ENCODE assay signal across 1 cellular context in the genomic region with DNA sequence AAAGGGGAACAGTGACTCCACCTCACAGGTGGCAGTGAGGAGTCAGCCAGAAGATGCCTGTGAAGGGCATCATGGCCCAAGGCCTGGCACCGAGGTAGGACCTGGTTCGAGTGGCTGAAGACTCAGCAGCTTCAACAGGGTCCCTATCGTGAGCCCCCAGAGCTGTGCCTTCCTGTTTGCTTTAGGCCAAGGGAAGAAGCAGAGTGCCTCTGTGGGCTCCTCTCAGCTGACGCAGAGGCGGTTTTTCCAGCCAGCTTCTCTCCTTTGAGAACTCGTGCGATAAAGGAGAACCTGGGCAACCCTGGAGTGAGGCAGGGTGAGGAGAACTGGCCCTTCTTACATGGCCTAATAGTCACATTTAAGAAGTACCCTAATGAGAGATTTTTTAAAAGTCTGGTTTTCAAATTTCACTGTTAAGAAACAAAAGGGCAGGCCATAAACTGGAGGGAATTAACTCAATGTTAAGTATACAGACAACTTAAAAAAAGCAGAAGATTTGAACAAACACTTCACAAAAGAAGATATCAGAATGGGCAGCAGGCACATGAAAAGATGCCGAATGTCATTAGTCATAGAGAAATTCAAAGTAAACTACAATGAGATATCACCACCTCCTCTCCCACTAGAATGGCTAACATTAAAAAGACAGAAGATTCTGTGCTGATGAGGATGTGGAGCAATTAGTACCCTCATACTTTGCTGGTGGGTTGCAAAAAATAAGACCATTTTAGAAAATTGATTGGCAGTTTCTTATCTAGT.
TF ChIP-seq lines count a peak whose summit lies in the region.

No MANE protein-coding gene starts in this region.

TF ChIP-seq in GM23338, 12 proteins besides CTCF, POLR2A, EP300 and RAD21 (continued from another document):
- TF ChIP-seq, protein P1, sequence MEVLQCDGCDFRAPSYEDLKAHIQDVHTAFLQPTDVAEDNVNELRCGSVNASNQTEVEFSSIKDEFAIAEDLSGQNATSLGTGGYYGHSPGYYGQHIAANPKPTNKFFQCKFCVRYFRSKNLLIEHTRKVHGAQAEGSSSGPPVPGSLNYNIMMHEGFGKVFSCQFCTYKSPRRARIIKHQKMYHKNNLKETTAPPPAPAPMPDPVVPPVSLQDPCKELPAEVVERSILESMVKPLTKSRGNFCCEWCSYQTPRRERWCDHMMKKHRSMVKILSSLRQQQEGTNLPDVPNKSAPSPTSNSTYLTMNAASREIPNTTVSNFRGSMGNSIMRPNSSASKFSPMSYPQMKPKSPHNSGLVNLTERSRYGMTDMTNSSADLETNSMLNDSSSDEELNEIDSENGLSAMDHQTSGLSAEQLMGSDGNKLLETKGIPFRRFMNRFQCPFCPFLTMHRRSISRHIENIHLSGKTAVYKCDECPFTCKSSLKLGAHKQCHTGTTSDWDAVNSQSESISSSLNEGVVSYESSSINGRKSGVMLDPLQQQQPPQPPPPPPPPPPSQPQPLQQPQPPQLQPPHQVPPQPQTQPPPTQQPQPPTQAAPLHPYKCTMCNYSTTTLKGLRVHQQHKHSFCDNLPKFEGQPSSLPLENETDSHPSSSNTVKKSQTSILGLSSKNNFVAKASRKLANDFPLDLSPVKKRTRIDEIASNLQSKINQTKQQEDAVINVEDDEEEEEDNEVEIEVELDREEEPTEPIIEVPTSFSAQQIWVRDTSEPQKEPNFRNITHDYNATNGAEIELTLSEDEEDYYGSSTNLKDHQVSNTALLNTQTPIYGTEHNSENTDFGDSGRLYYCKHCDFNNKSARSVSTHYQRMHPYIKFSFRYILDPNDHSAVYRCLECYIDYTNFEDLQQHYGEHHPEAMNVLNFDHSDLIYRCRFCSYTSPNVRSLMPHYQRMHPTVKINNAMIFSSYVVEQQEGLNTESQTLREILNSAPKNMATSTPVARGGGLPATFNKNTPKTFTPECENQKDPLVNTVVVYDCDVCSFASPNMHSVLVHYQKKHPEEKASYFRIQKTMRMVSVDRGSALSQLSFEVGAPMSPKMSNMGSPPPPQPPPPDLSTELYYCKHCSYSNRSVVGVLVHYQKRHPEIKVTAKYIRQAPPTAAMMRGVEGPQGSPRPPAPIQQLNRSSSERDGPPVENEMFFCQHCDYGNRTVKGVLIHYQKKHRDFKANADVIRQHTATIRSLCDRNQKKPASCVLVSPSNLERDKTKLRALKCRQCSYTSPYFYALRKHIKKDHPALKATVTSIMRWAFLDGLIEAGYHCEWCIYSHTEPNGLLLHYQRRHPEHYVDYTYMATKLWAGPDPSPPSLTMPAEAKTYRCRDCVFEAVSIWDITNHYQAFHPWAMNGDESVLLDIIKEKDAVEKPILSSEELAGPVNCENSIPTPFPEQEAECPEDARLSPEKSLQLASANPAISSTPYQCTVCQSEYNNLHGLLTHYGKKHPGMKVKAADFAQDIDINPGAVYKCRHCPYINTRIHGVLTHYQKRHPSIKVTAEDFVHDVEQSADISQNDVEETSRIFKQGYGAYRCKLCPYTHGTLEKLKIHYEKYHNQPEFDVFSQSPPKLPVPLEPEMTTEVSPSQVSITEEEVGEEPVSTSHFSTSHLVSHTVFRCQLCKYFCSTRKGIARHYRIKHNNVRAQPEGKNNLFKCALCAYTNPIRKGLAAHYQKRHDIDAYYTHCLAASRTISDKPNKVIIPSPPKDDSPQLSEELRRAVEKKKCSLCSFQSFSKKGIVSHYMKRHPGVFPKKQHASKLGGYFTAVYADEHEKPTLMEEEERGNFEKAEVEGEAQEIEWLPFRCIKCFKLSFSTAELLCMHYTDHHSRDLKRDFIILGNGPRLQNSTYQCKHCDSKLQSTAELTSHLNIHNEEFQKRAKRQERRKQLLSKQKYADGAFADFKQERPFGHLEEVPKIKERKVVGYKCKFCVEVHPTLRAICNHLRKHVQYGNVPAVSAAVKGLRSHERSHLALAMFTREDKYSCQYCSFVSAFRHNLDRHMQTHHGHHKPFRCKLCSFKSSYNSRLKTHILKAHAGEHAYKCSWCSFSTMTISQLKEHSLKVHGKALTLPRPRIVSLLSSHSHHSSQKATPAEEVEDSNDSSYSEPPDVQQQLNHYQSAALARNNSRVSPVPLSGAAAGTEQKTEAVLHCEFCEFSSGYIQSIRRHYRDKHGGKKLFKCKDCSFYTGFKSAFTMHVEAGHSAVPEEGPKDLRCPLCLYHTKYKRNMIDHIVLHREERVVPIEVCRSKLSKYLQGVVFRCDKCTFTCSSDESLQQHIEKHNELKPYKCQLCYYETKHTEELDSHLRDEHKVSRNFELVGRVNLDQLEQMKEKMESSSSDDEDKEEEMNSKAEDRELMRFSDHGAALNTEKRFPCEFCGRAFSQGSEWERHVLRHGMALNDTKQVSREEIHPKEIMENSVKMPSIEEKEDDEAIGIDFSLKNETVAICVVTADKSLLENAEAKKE (CRISPR knock-in tag; IDR thresholded peaks at IDR 0.05): no peak
- TF ChIP-seq ZNF331 (CRISPR knock-in tag; IDR thresholded peaks at IDR 0.05; ENCODE audit: low read depth) (no peak), POLR2AphosphoS5 (IDR thresholded peaks at IDR 0.05; ENCODE audit: low read depth) (no peak)
TF ChIP-seq in GM23338: peak in this region for 0.
